ENCODE assay signal across 9 cellular contexts in genomic region chrX:110183314-110183713, GRCh38.
"Had no signal": no experiment of that assay in that cellular context is flagged by ENCODE, and none has a peak within 500 bp of the region (broad histone marks: within the 10 kb centered on the region; RNA-seq: fewer than 3 reads in every experiment).

No MANE protein-coding gene starts in this region.

- H3K4me2 ChIP-seq: KMS-11 had no signal

- H2AFZ ChIP-seq: GM23248 had no signal

- DNase-seq: GOT3, H7, HCEC 1CT, IMR-90, Karpas-422, KBM-7 had no signal

- FAIRE-seq: HTR-8/SVneo had no signal

- H3K9ac ChIP-seq: GM23248, KMS-11 had no signal

- H3K27ac ChIP-seq: KMS-11 had no signal

- H3K4me3 ChIP-seq: GM23248 had no signal
